In the genomic region with DNA sequence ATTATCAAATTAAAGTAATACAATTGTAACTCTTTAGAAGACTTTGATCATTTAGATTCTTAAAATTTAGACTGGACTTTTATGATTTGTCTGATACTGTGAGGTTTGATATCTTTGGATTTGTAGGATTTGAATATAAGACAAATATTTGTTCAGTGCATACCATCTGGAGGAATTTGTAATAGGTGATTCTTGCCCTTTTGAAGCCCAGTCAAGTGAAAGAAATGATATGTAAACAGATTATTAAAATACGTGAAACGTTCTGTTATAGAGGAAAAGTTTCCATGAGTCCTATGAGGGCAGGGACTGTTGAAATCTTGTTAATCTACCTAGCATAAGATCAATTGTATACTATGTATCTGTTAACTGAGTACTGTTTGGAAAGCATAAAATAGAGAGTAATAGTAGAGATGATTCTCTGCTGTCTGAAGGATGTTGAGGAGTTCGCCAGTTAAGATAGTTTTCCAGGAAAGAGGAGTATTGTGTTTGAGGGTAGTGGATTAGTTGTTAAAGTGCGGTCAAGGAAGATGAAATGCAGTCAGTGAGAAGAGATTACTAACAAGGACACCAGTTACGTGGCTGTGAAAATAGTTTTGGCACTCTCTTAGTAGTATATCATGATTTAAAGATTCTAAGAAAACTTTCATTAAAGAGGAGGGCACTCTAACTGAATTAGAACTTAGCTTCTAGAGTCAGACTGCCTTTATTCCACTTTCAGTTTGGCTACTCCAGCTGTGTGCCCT, we compare ENCODE assay signal across 22 cellular contexts. TPM values are rescaled to one million over a fixed set of nuclear protein-coding genes. Genes with fewer than 3 reads are reported as not detected.
DNase-seq lines count a peak whose midpoint lies in the region; ATAC-seq, FAIRE-seq and TF ChIP-seq lines count a peak whose summit lies in the region.
"Had no signal": no experiment of that assay in that cellular context is flagged by ENCODE, and none has a peak within 500 bp of the region (broad histone marks: within the 10 kb centered on the region; RNA-seq: fewer than 3 reads in every experiment).

No MANE protein-coding gene starts in this region.

- peaks cover 62% of the 10 kb centered on the region for H3K36me3 Mint-ChIP-seq in osteocyte (ENCODE audit: unreplicated experiment)

- H2BK5ac ChIP-seq in IMR-90 (ENCODE audit: low read depth, low read length, poor library complexity, severe bottlenecking) = no peak overlapping the region

- TF ChIP-seq EP300 in SK-N-SH (IDR thresholded peaks at IDR 0.05; ENCODE audit: borderline replicate concordance in 1 of 2, low read depth in 1 of 2, low read length in 1 of 2) (no peak), K562 (IDR thresholded peaks at IDR 0.05; ENCODE audit: low read length) (peak; percentile 46)

- TF ChIP-seq POLR2A in IMR-90 (IDR thresholded peaks at IDR 0.05; ENCODE audit: low read depth, low read length) (no peak), K562 (conservative IDR thresholded peaks at IDR 0.05) (no peak)

- H3F3A ChIP-seq in SK-N-SH (replicated peaks; ENCODE audit: insufficient read depth) = peaks cover 4% of the 10 kb centered on the region

- CTCF ChIA-PET in SK-N-SH (lab: Yijun Ruan, JAX) = interaction anchor here (1.0 to 2.2 kb wide), 4 partner anchors 7 to 137 kb away, joined by 3 to 7 read pairs (median 4); no protein-coding TSS in a partner anchor
- CTCF ChIA-PET in IMR-90 (lab: Yijun Ruan, JAX) = interaction anchor here (1.8 kb wide), 2 partner anchors 32 to 140 kb away, joined by 4 to 7 read pairs; no protein-coding TSS in a partner anchor
- CTCF ChIA-PET in K562 (lab: Yijun Ruan, JAX; ENCODE audit: low intra/inter-chr PET ratio) = no interaction called here

- H3K4me3 ChIP-seq in SK-N-SH (ENCODE audit: low read depth in 2 of 2, low read length in 1 of 2) (no peak overlapping the region), IMR-90 (ENCODE audit: insufficient read depth, low read depth, low read length) (no peak overlapping the region), K562 (no peak overlapping the region)

- in situ Hi-C loops in IMR-90 (cut with MboI; ENCODE audit: low sequenced_read_pairs) = loop anchor here (10.0 kb wide), 1 partner anchor 581 kb away; a partner anchor contains a TSS
- in situ Hi-C loops in K562 (cut with MboI) = loop anchor here (25.0 kb wide), 1 partner anchor 274 kb away; no protein-coding TSS in a partner anchor

- no peak overlapping the region for H3K56ac ChIP-seq in IMR-90 (ENCODE audit: extremely low read depth, insufficient read depth, low read length)

- H3K4me1 ChIP-seq in SK-N-SH (ENCODE audit: control insufficient read depth in 1 of 2, insufficient read depth in 2 of 2, low read depth in 1 of 2, low read length in 1 of 2) (no peaks in the 10 kb centered on the region; a peak in 2 of 4 replicates), IMR-90 (ENCODE audit: control insufficient read depth, insufficient read depth, low read length) (no peaks in the 10 kb centered on the region), K562 (replicated peaks in 1 of 2; ENCODE audit: control insufficient read depth in 2 of 2, insufficient read depth in 2 of 2, low read length in 2 of 2) (peaks cover 0 to 5% of the 10 kb centered on the region in 2 experiments; a peak in 3 of 5 replicates)

- H3K9me3 ChIP-seq in SK-N-SH = no peaks in the 10 kb centered on the region
- H3K9me3 ChIP-seq in IMR-90 (ENCODE audit: control insufficient read depth, insufficient read depth, low read length) = no peaks in the 10 kb centered on the region
- no peaks in the 10 kb centered on the region for H3K9me3 ChIP-seq in K562 (replicated peaks; ENCODE audit: control insufficient read depth, insufficient read depth, low read depth, low read length)

- no peak overlapping the region for H3K27ac ChIP-seq in SK-N-SH (ENCODE audit: low read depth in 2 of 2, low read length in 1 of 2)
- no peak overlapping the region for H3K27ac ChIP-seq in IMR-90 (ENCODE audit: insufficient read depth, low read length)
- peak overlapping the region; percentile 1; the same call in 1 of the 3 replicates for H3K27ac ChIP-seq in K562 (ENCODE audit: extremely low read depth, low read depth, low read length)
- H3K27ac ChIP-seq: epithelial cell of prostate, HL-60, RWPE1 had no signal

- H3K79me1 ChIP-seq in IMR-90 (ENCODE audit: low read depth in 1 of 2, low read length in 2 of 2) = peaks cover 0 to 3% of the 10 kb centered on the region in 2 experiments; a peak in 2 of 4 replicates

- no peak overlapping the region for H4K91ac ChIP-seq in IMR-90 (ENCODE audit: insufficient read depth, low read depth, low read length)

- H3K4ac ChIP-seq in IMR-90 (ENCODE audit: low read depth, low read length) = no peak overlapping the region

- H3K23ac ChIP-seq in IMR-90 (ENCODE audit: low read depth, low read length) = no peak overlapping the region

- BruUV-seq in IMR-90 (replicated peaks; lab: Mats Ljungman, UMichigan) (no TSS peak), K562 (replicated peaks; lab: Mats Ljungman, UMichigan) (no TSS peak)

- peaks cover 73 to 90% of the 10 kb centered on the region in 2 experiments for H3K36me3 ChIP-seq in SK-N-SH (replicated peaks in 1 of 2; ENCODE audit: control insufficient read depth in 1 of 2, insufficient read depth in 2 of 2, low read length in 1 of 2)
- H3K36me3 ChIP-seq in IMR-90 (ENCODE audit: control insufficient read depth, insufficient read depth, low read length) = peaks cover 9% of the 10 kb centered on the region; the same call in 1 of the 2 replicates
- peaks cover 23% of the 10 kb centered on the region for H3K36me3 ChIP-seq in K562 (ENCODE audit: control insufficient read depth, insufficient read depth, low read length)

- DNase-seq in SK-N-SH (no peak), IMR-90 (no peak), K562 (ENCODE audit: extremely low read depth in 1 of 4, low spot score in 3 of 4) (peak in 1 of 4 experiments; percentile 49), osteocyte (ENCODE audit: extremely low spot score, unreplicated experiment) (no peak), DMS53 treated with DMSO at 0.1 percent for 48 hours (lab: John Stamatoyannopoulos, UW; ENCODE audit: unreplicated experiment) (no peak), NCI-H2081 treated with DMSO at 0.1 percent for 48 hours (lab: John Stamatoyannopoulos, UW) (no peak)
- DNase-seq: activated CD4-positive, alpha-beta T cell treated with anti-CD3 and anti-CD28 coated beads, Interleukin-2, amount 50 U/mL, for 1 hour; activated naive CD4-positive, alpha-beta T cell treated with anti-CD3 and anti-CD28 coated beads, Interleukin-2, amount 50 U/mL, for 16 hours; Calu3; head of caudate nucleus; Kasumi-1; left cardiac atrium; NCI-H187; NCI-H748 treated with DMSO at 0.1 percent for 48 hours; stimulated activated CD4-positive, alpha-beta T cell treated with anti-CD3 and anti-CD28 coated beads, Interleukin-4, amount 100 ng/mL, for 24 hours had no signal

- H3K14ac ChIP-seq in IMR-90 (replicated peaks; ENCODE audit: low read depth, low read length) = no peak overlapping the region

- no peaks in the 10 kb centered on the region for H3K79me2 ChIP-seq in SK-N-SH (ENCODE audit: insufficient read depth)
- H3K79me2 ChIP-seq in K562 (ENCODE audit: control insufficient read depth, insufficient read depth, low read length) = no peaks in the 10 kb centered on the region

- no peak overlapping the region for H3K4me3 Mint-ChIP-seq in osteocyte (ENCODE audit: unreplicated experiment)

- no peak overlapping the region for H2AK9ac ChIP-seq in IMR-90 (replicated peaks; ENCODE audit: low read depth, low read length, poor library complexity)

- H4K8ac ChIP-seq in IMR-90 (ENCODE audit: low read depth in 2 of 2, low read length in 2 of 2) = no peak overlapping the region

- peak; percentile 73 for FAIRE-seq in K562 (lab: Jason Lieb, UNC)
- FAIRE-seq: H54 had no signal

- no peaks in the 10 kb centered on the region for H3K27me3 Mint-ChIP-seq in osteocyte (ENCODE audit: unreplicated experiment)

- H3K4me1 Mint-ChIP-seq in osteocyte (ENCODE audit: unreplicated experiment) = peaks cover 30% of the 10 kb centered on the region

- H4K5ac ChIP-seq in IMR-90 (ENCODE audit: low read depth, low read length) = no peak overlapping the region

- no peak overlapping the region for H2AFZ ChIP-seq in SK-N-SH (ENCODE audit: low read depth)
- no peak overlapping the region for H2AFZ ChIP-seq in IMR-90 (replicated peaks; ENCODE audit: low read length, poor library complexity)
- no peak overlapping the region for H2AFZ ChIP-seq in K562 (ENCODE audit: low read depth, low read length)

- H2BK15ac ChIP-seq in IMR-90 (ENCODE audit: low read depth, low read length) = no peak overlapping the region

- TF ChIP-seq RAD21 in SK-N-SH (IDR thresholded peaks at IDR 0.05; ENCODE audit: low read length) = no peak
- TF ChIP-seq RAD21 in IMR-90 (IDR thresholded peaks at IDR 0.05; ENCODE audit: low read length) = no peak
- no peak for TF ChIP-seq RAD21 in K562 (CRISPR knock-in tag; conservative IDR thresholded peaks at IDR 0.05 in 1 of 2, IDR thresholded peaks at IDR 0.05 in 1 of 2)

- WGBS in SK-N-SH (ENCODE audit: low lambda C conversion rate) = 64% methylated on average over 5 of the region's 5 CpGs
- WGBS in IMR-90 (ENCODE audit: extremely low coverage in 2 of 2, insufficient read length in 1 of 2), 2 experiments = 100% methylated on average over 1 to 2 of the region's 5 CpGs
- 0% methylated on average over 5 of the region's 5 CpGs for WGBS in K562 (ENCODE audit: insufficient coverage, low coverage, missing lambda C conversion rate)

- no peak overlapping the region for H3K4me2 ChIP-seq in SK-N-SH
- H3K4me2 ChIP-seq in IMR-90 (ENCODE audit: low read depth, low read length) = no peak overlapping the region
- no peak overlapping the region; the same call in 1 of the 2 replicates for H3K4me2 ChIP-seq in K562 (ENCODE audit: insufficient read depth, low read length)

- no peak overlapping the region for H3K18ac ChIP-seq in IMR-90 (ENCODE audit: low read depth, low read length)

- no peak overlapping the region for H2BK120ac ChIP-seq in IMR-90 (ENCODE audit: low read depth, low read length)

- H2BK20ac ChIP-seq in IMR-90 (ENCODE audit: low read depth, low read length) = no peak overlapping the region

- H3K9me1 ChIP-seq in IMR-90 (ENCODE audit: insufficient read depth, low read length) = no peaks in the 10 kb centered on the region; the same call in 1 of the 2 replicates
- no peaks in the 10 kb centered on the region for H3K9me1 ChIP-seq in K562 (ENCODE audit: control insufficient read depth, insufficient read depth, low read length)

- TF ChIP-seq CTCF in SK-N-SH (IDR thresholded peaks at IDR 0.05) (no peak), IMR-90 (conservative IDR thresholded peaks at IDR 0.05; ENCODE audit: low read depth, low read length) (no peak), K562 (IDR thresholded peaks at IDR 0.05 in 2 of 3, conservative IDR thresholded peaks at IDR 0.05 in 1 of 3; ENCODE audit: insufficient read depth in 2 of 3, low read depth in 1 of 3, low read length in 3 of 3) (no peak), osteocyte (IDR thresholded peaks at IDR 0.05) (no peak)

- dilution Hi-C loops in IMR-90 (cut with HindIII; ENCODE audit: low sequenced_read_pairs, unreplicated experiment) = no loop called here

- ATAC-seq in SK-N-SH treated with all-trans-retinoic acid at 6 μM for 48 hours = no peak
- peak; percentile 14; the same call in 1 of the 2 replicates for ATAC-seq in IMR-90 (ENCODE audit: low read depth)
- ATAC-seq in K562 = peak; percentile 48
- ATAC-seq in GM21381 (IDR thresholded peaks at IDR 0.05; ENCODE audit: unreplicated experiment) = no peak
- ATAC-seq: left cardiac atrium, sciatic nerve had no signal

- H4K20me1 ChIP-seq in SK-N-SH (ENCODE audit: insufficient read depth) = no peaks in the 10 kb centered on the region
- H4K20me1 ChIP-seq in IMR-90 (ENCODE audit: insufficient read depth, low read length) = no peaks in the 10 kb centered on the region
- no peaks in the 10 kb centered on the region for H4K20me1 ChIP-seq in K562 (replicated peaks; ENCODE audit: control insufficient read depth, insufficient read depth, low read length)

- H3K27ac Mint-ChIP-seq in osteocyte (ENCODE audit: unreplicated experiment) = peak overlapping the region; percentile 1

- H2AK5ac ChIP-seq in IMR-90 (ENCODE audit: low read depth, low read length) = no peak overlapping the region

- no peaks in the 10 kb centered on the region for H3K9me2 ChIP-seq in SK-N-SH

- intact Hi-C loops in IMR-90 (cut with micrococcal nuclease) (no loop called here), K562 (cut with micrococcal nuclease) (no loop called here)

- H3K27me3 ChIP-seq in SK-N-SH (ENCODE audit: insufficient read depth) = no peaks in the 10 kb centered on the region
- no peaks in the 10 kb centered on the region for H3K27me3 ChIP-seq in IMR-90 (ENCODE audit: control insufficient read depth, insufficient read depth, low read length)
- no peaks in the 10 kb centered on the region for H3K27me3 ChIP-seq in K562 (ENCODE audit: control insufficient read depth in 2 of 2, insufficient read depth in 2 of 2, low read length in 2 of 2)

- H3K9me3 Mint-ChIP-seq in osteocyte (ENCODE audit: unreplicated experiment) = no peaks in the 10 kb centered on the region

- H3K9ac ChIP-seq in SK-N-SH (no peak overlapping the region), IMR-90 (ENCODE audit: low read depth, low read length) (no peak overlapping the region), K562 (ENCODE audit: insufficient read depth in 1 of 2, low read depth in 2 of 2, low read length in 2 of 2) (no peak overlapping the region)

- POLR2A ChIA-PET in SK-N-SH (lab: Yijun Ruan, JAX) (no interaction called here), IMR-90 (lab: Charles Lee; ENCODE audit: unreplicated experiment) (no interaction called here), K562 (lab: Yijun Ruan, JAX) (interaction anchor here (0.5 to 1.8 kb wide), 2 partner anchors 11 to 18 kb away, joined by 5 to 10 read pairs; no protein-coding TSS in a partner anchor)

RNA-seq across cellular contexts. Expression of a gene that starts 14.4 kb away (rescaled TPM):
- 23.3 and 31.1 TPM in 2 replicates for polyA plus RNA-seq in SK-N-SH (2012; rRNA removed)
- polyA plus RNA-seq in SK-N-SH (2012; cell fraction: cytosol; rRNA removed) = 33.5 and 54.6 TPM in 2 replicates
- polyA plus RNA-seq in SK-N-SH (2012; cell fraction: nucleus; rRNA removed) = 6.9 and 18.3 TPM in 2 replicates
- total RNA-seq in IMR-90 (2012; rRNA removed) = 10.9 and 46.9 TPM in 2 replicates
- 42.7 and 49.7 TPM in 2 replicates for polyA plus RNA-seq in IMR-90 (2012; rRNA removed)
- polyA plus RNA-seq in IMR-90 (2012; cell fraction: cytosol; rRNA removed) = 4.3 and 6.9 TPM in 2 replicates
- polyA plus RNA-seq in IMR-90 (2012; cell fraction: nucleus; rRNA removed; ENCODE audit: low replicate concordance) = 1.7 and 24.9 TPM in 2 replicates
- total RNA-seq in K562 (2011; cell fraction: chromatin; rRNA removed; ENCODE audit: low replicate concordance) = 9.1 and 68.5 TPM in 2 replicates
- 2.7 and 5.9 TPM in 2 replicates for total RNA-seq in K562 (2011; cell fraction: nucleolus; rRNA removed)
- 15.7 and 17.2 TPM in 2 replicates for total RNA-seq in K562 (2011; cell fraction: nucleoplasm; rRNA removed)
- total RNA-seq in K562 (2014; rRNA removed) = 20.2 and 22.5 TPM in 2 replicates
- total RNA-seq in K562 (2014; rRNA removed; fragmentation: Illumina TruSeq; extraction: Trizol) = 33.7 and 44.2 TPM in 2 replicates
- total RNA-seq in K562 (2015; rRNA removed; fragmentation: Illumina TruSeq; extraction: Trizol) = 15.9 and 18.3 TPM in 2 replicates
- 28.0 and 44.1 TPM in 2 replicates for total RNA-seq in K562 (2021)
- 28.1 and 40.2 TPM in 2 replicates for polyA plus RNA-seq in K562 (2011; rRNA removed)
- polyA plus RNA-seq in K562 (2011; cell fraction: cytosol; rRNA removed) = 2.7 and 13.3 TPM in 2 replicates
- polyA plus RNA-seq in K562 (2011; cell fraction: nucleus; rRNA removed) = 11.9 and 17.6 TPM in 2 replicates
- polyA plus RNA-seq in K562 (2012) = 38.4 and 47.3 TPM in 2 replicates
- polyA plus RNA-seq in K562 (2014; fragmentation: Illumina TruSeq; extraction: Trizol) = 38.0 and 38.2 TPM in 2 replicates
- polyA plus RNA-seq in K562 (2014; fragmentation: Nextera tagmentation; extraction: Ambion mirVana) = 10 to 100 TPM; 12.9 to 18.1 TPM
- 34.4 and 36.6 TPM in 2 replicates for polyA plus RNA-seq in K562 (2014; rRNA removed)
- polyA minus RNA-seq in K562 (2011; rRNA and poly(A)+ RNA removed) = 37.7 and 52.1 TPM in 2 replicates
- polyA minus RNA-seq in K562 (2011; cell fraction: cytosol; rRNA and poly(A)+ RNA removed) = 14.9 and 17.9 TPM in 2 replicates
- polyA minus RNA-seq in K562 (2011; cell fraction: nucleus; rRNA and poly(A)+ RNA removed) = 11.0 and 21.5 TPM in 2 replicates
- 106 TPM in 2 replicates for total RNA-seq in osteocyte

RNA-seq across cellular contexts. Expression of a gene that starts 32.9 kb away (rescaled TPM):
- 16.2 and 21.9 TPM in 2 replicates for polyA plus RNA-seq in SK-N-SH (2012; rRNA removed)
- polyA plus RNA-seq in SK-N-SH (2012; cell fraction: cytosol; rRNA removed) = 27.8 and 39.7 TPM in 2 replicates
- polyA plus RNA-seq in SK-N-SH (2012; cell fraction: nucleus; rRNA removed) = 10.9 and 26.4 TPM in 2 replicates
- total RNA-seq in IMR-90 (2012; rRNA removed) = 17.4 and 21.7 TPM in 2 replicates
- 14.4 and 19.9 TPM in 2 replicates for polyA plus RNA-seq in IMR-90 (2012; rRNA removed)
- polyA plus RNA-seq in IMR-90 (2012; cell fraction: cytosol; rRNA removed) = 1.6 and 2.9 TPM in 2 replicates
- 2.9 and 37.6 TPM in 2 replicates for polyA plus RNA-seq in IMR-90 (2012; cell fraction: nucleus; rRNA removed; ENCODE audit: low replicate concordance)
- total RNA-seq in K562 (2011; cell fraction: chromatin; rRNA removed; ENCODE audit: low replicate concordance) = 8.1 and 22.8 TPM in 2 replicates
- total RNA-seq in K562 (2011; cell fraction: nucleolus; rRNA removed) = 5.1 and 5.5 TPM in 2 replicates
- 9.8 and 37.7 TPM in 2 replicates for total RNA-seq in K562 (2011; cell fraction: nucleoplasm; rRNA removed)
- total RNA-seq in K562 (2014; rRNA removed) = 5.2 and 12.2 TPM in 2 replicates
- total RNA-seq in K562 (2014; rRNA removed; fragmentation: Illumina TruSeq; extraction: Trizol) = 19.4 and 21.2 TPM in 2 replicates
- total RNA-seq in K562 (2015; rRNA removed; fragmentation: Illumina TruSeq; extraction: Trizol) = 18.1 and 18.9 TPM in 2 replicates
- 12.5 and 17.2 TPM in 2 replicates for total RNA-seq in K562 (2021)
- 19.2 and 24.2 TPM in 2 replicates for polyA plus RNA-seq in K562 (2011; rRNA removed)
- 2.6 and 4.7 TPM in 2 replicates for polyA plus RNA-seq in K562 (2011; cell fraction: cytosol; rRNA removed)
- polyA plus RNA-seq in K562 (2011; cell fraction: nucleus; rRNA removed) = 8.6 and 11.2 TPM in 2 replicates
- polyA plus RNA-seq in K562 (2012) = 17.8 and 20.6 TPM in 2 replicates
- 23.0 and 27.8 TPM in 2 replicates for polyA plus RNA-seq in K562 (2014; fragmentation: Illumina TruSeq; extraction: Trizol)
- polyA plus RNA-seq in K562 (2014; fragmentation: Nextera tagmentation; extraction: Ambion mirVana) = 10 to 100 TPM; 30.6 to 31.0 TPM
- polyA plus RNA-seq in K562 (2014; rRNA removed) = 14.1 and 17.3 TPM in 2 replicates
- 17.2 and 21.9 TPM in 2 replicates for polyA minus RNA-seq in K562 (2011; rRNA and poly(A)+ RNA removed)
- 3.5 and 5.2 TPM in 2 replicates for polyA minus RNA-seq in K562 (2011; cell fraction: cytosol; rRNA and poly(A)+ RNA removed)
- polyA minus RNA-seq in K562 (2011; cell fraction: nucleus; rRNA and poly(A)+ RNA removed) = 7.0 and 15.1 TPM in 2 replicates
- 35.2 and 39.5 TPM in 2 replicates for total RNA-seq in osteocyte

RNA-seq across cellular contexts. Expression of a gene that starts 33.3 kb away (rescaled TPM):
- 6.9 and 10.6 TPM in 2 replicates for polyA plus RNA-seq in SK-N-SH (2012; rRNA removed)
- 13.4 and 15.9 TPM in 2 replicates for polyA plus RNA-seq in SK-N-SH (2012; cell fraction: cytosol; rRNA removed)
- polyA plus RNA-seq in SK-N-SH (2012; cell fraction: nucleus; rRNA removed) = 3.3 and 7.3 TPM in 2 replicates
- total RNA-seq in IMR-90 (2012; rRNA removed) = 47.5 TPM in 2 replicates
- 10.8 and 13.4 TPM in 2 replicates for polyA plus RNA-seq in IMR-90 (2012; rRNA removed)
- 2.1 and 3.7 TPM in 2 replicates for polyA plus RNA-seq in IMR-90 (2012; cell fraction: cytosol; rRNA removed)
- 0.90 and 10.5 TPM in 2 replicates for polyA plus RNA-seq in IMR-90 (2012; cell fraction: nucleus; rRNA removed; ENCODE audit: low replicate concordance)
- 6.3 and 27.4 TPM in 2 replicates for total RNA-seq in K562 (2011; cell fraction: chromatin; rRNA removed; ENCODE audit: low replicate concordance)
- total RNA-seq in K562 (2011; cell fraction: nucleolus; rRNA removed) = 3.5 and 5.8 TPM in 2 replicates
- 8.9 and 10.8 TPM in 2 replicates for total RNA-seq in K562 (2011; cell fraction: nucleoplasm; rRNA removed)
- 9.2 and 10.2 TPM in 2 replicates for total RNA-seq in K562 (2014; rRNA removed)
- total RNA-seq in K562 (2014; rRNA removed; fragmentation: Illumina TruSeq; extraction: Trizol) = 14.6 and 17.2 TPM in 2 replicates
- total RNA-seq in K562 (2015; rRNA removed; fragmentation: Illumina TruSeq; extraction: Trizol) = 13.8 and 16.1 TPM in 2 replicates
- 16.8 and 17.2 TPM in 2 replicates for total RNA-seq in K562 (2021)
- polyA plus RNA-seq in K562 (2011; rRNA removed) = 10.2 and 14.9 TPM in 2 replicates
- polyA plus RNA-seq in K562 (2011; cell fraction: cytosol; rRNA removed) = 3.5 and 6.9 TPM in 2 replicates
- 3.3 and 4.2 TPM in 2 replicates for polyA plus RNA-seq in K562 (2011; cell fraction: nucleus; rRNA removed)
- polyA plus RNA-seq in K562 (2012) = 11.0 and 13.0 TPM in 2 replicates
- 16.3 and 17.2 TPM in 2 replicates for polyA plus RNA-seq in K562 (2014; fragmentation: Illumina TruSeq; extraction: Trizol)
- 10 to 100 TPM; 11.4 to 17.5 TPM for polyA plus RNA-seq in K562 (2014; fragmentation: Nextera tagmentation; extraction: Ambion mirVana)
- polyA plus RNA-seq in K562 (2014; rRNA removed) = 9.2 and 10.3 TPM in 2 replicates
- polyA minus RNA-seq in K562 (2011; rRNA and poly(A)+ RNA removed) = 28.5 and 31.2 TPM in 2 replicates
- polyA minus RNA-seq in K562 (2011; cell fraction: cytosol; rRNA and poly(A)+ RNA removed) = 6.8 and 13.1 TPM in 2 replicates
- 9.7 and 21.9 TPM in 2 replicates for polyA minus RNA-seq in K562 (2011; cell fraction: nucleus; rRNA and poly(A)+ RNA removed)
- 55.3 and 60.8 TPM in 2 replicates for total RNA-seq in osteocyte

Comparison
In these comparisons a context has a peak if more than half of its experiments do, and no peak if none do; other contexts are left out.
1. ATAC-seq: peak in IMR-90 (single experiment) and K562 (single experiment); none in SK-N-SH treated with all-trans-retinoic acid at 6 μM for 48 hours (single experiment) and GM21381 (single experiment).